Comparison of ENCODE assay signal across 8 cellular contexts in genomic region chr6:11172501-11173337, GRCh38. TPM values are rescaled to one million over a fixed set of nuclear protein-coding genes. Genes with fewer than 3 reads are reported as not detected.
A peak's percentile ranks its signal among the peaks of the same experiment; 100 is the strongest.
DNase-seq lines count a peak whose midpoint lies in the region; ATAC-seq and TF ChIP-seq lines count a peak whose summit lies in the region.

No MANE protein-coding gene starts in this region.

- H3K4me1 ChIP-seq in SJSA1 (replicated peaks), result peaks cover 22% of the 10 kb centered on the region
- H3K4me1 ChIP-seq in heart left ventricle, result peaks cover 0 to 14% (median 6%) of the 10 kb centered on the region in 12 donors

- no peak overlapping the region for H3K27ac Mint-ChIP-seq in activated naive CD4-positive, alpha-beta T cell treated with anti-CD3 and anti-CD28 coated beads, Interleukin-2, amount 10 ng/mL, durations not matched to agents 7 days and 5 days

- no peak overlapping the region for H3K4me3 ChIP-seq in SJSA1
- H3K4me3 ChIP-seq in heart left ventricle, result peak overlapping the region in 1 of 12 donors; percentile 11
- H3K4me3 ChIP-seq in retinal pigment epithelial cell (ENCODE audit: low read length), result no peak overlapping the region

- H3K36me3 ChIP-seq in SJSA1, result no peaks in the 10 kb centered on the region
- no peaks in the 10 kb centered on the region for H3K36me3 ChIP-seq in heart left ventricle

- TF ChIP-seq POLR2A in heart left ventricle (IDR thresholded peaks at IDR 0.05), result no peak

- H3K36me3 Mint-ChIP-seq in activated naive CD4-positive, alpha-beta T cell treated with anti-CD3 and anti-CD28 coated beads, Interleukin-2, amount 10 ng/mL, durations not matched to agents 7 days and 5 days, result no peaks in the 10 kb centered on the region

- H3K4me1 Mint-ChIP-seq in activated naive CD4-positive, alpha-beta T cell treated with anti-CD3 and anti-CD28 coated beads, Interleukin-2, amount 10 ng/mL, durations not matched to agents 7 days and 5 days, result peaks cover 13% of the 10 kb centered on the region

- H3K9me3 ChIP-seq in SJSA1 (replicated peaks) (no peaks in the 10 kb centered on the region), heart left ventricle (no peaks in the 10 kb centered on the region)

- CTCF ChIA-PET in activated naive CD4-positive, alpha-beta T cell treated with anti-CD3 and anti-CD28 coated beads, Interleukin-2, amount 10 ng/mL, durations not matched to agents 7 days and 5 days (lab: Charles Lee), result interaction anchor here (0.6 to 10.1 kb wide), 14 partner anchors 15 to 323 kb away, joined by 3 to 69 read pairs (median 6); partner anchors contain the start of gene NEDD9

- peak; percentile 75 to 92 (median 90) for TF ChIP-seq CTCF in heart left ventricle (IDR thresholded peaks at IDR 0.05)
- peak; percentile 84 for TF ChIP-seq CTCF in retinal pigment epithelial cell (conservative IDR thresholded peaks at IDR 0.05; ENCODE audit: low read depth, low read length)

- H3K4me3 Mint-ChIP-seq in activated naive CD4-positive, alpha-beta T cell treated with anti-CD3 and anti-CD28 coated beads, Interleukin-2, amount 10 ng/mL, durations not matched to agents 7 days and 5 days, result no peak overlapping the region

- WGBS in heart left ventricle, 4 donors, result 24 to 33% (median 28%) methylated on average over 17 of the region's 17 CpGs

- H3K27ac ChIP-seq in SJSA1 (peak overlapping the region; percentile 55), heart left ventricle (no peak overlapping the region)

- DNase-seq in DMS114 treated with DMSO at 0.1 percent for 48 hours (lab: John Stamatoyannopoulos, UW; ENCODE audit: unreplicated experiment) (peak; percentile 20), SJSA1 (ENCODE audit: low read depth in 1 of 2, low spot score in 2 of 2) (peak; percentile 65 to 66), heart left ventricle (peak; percentile 62 to 84 (median 66)), retinal pigment epithelial cell (ENCODE audit: low read depth) (no peak)
- DNase-seq in activated naive CD4-positive, alpha-beta T cell treated with anti-CD3 and anti-CD28 coated beads, Interleukin-2, amount 10 ng/mL, durations not matched to agents 7 days and 5 days, result peak; percentile 80

- no peaks in the 10 kb centered on the region for H3K27me3 ChIP-seq in SJSA1 (replicated peaks)
- no peaks in the 10 kb centered on the region for H3K27me3 ChIP-seq in heart left ventricle

- no peaks in the 10 kb centered on the region for H3K9me3 Mint-ChIP-seq in activated naive CD4-positive, alpha-beta T cell treated with anti-CD3 and anti-CD28 coated beads, Interleukin-2, amount 10 ng/mL, durations not matched to agents 7 days and 5 days

- intact Hi-C loops in heart left ventricle (cut with DNase I), result loop anchor here in 8 of 10 donors (1.0 to 10.0 kb wide), 7 partner anchors 45 to 324 kb away; partner anchors contain the start of gene NEDD9 (in 2 of the 8)

- ATAC-seq in HG03378 (IDR thresholded peaks at IDR 0.05; ENCODE audit: unreplicated experiment) (peak; percentile 49), heart left ventricle (peak in 2 of 4 donors; percentile 55 to 59), HG03097 (IDR thresholded peaks at IDR 0.05; ENCODE audit: low FRiP score, unreplicated experiment) (no peak), HG03565 (IDR thresholded peaks at IDR 0.05; ENCODE audit: unreplicated experiment) (no peak)

- H3K27me3 Mint-ChIP-seq in activated naive CD4-positive, alpha-beta T cell treated with anti-CD3 and anti-CD28 coated beads, Interleukin-2, amount 10 ng/mL, durations not matched to agents 7 days and 5 days, result peaks cover 3% of the 10 kb centered on the region

RNA-seq across cellular contexts. Expression of gene NEDD9, which starts 59.7 kb away (rescaled TPM):
- 13.3 and 27.8 TPM in 2 replicates for total RNA-seq in SJSA1 (2014; rRNA removed; shearing (Covaris generic))
- 10 to 100 TPM; 10.2 to 55.7 (median 20.9) TPM for total RNA-seq in heart left ventricle
- 10 to 100 TPM; 13.4 to 21.2 TPM for polyA plus RNA-seq in heart left ventricle
